ENCODE assay signal across 28 cellular contexts in the genomic region with DNA sequence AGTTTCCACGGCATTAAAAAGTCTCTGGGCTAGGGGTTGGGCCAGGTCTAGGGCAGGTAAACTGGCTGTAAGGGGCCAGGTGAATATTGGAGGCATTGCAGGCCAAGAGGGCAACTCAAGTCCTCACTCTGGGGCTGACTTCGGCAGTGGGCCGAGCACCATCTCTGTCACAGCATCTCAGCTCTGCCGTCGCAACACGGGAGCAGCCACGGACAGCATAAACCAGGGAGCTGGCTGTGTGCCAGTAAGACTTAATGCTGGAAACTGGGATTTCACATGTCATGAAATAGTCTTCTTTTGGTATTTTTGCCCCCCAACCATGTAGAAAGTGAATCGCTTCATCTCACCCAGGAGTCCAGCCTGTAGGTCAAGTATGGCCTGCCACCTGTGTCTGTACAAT.
"Had no signal": no experiment of that assay in that cellular context is flagged by ENCODE, and none has a peak within 500 bp of the region (broad histone marks: within the 10 kb centered on the region; RNA-seq: fewer than 3 reads in every experiment).

No MANE protein-coding gene starts in this region.

- H3K4me3 ChIP-seq: Peyer's patch, SJSA1 had no signal

- H3K27ac ChIP-seq: brain microvascular endothelial cell, KMS-11, Peyer's patch, SJSA1 had no signal

- H3K9me3 ChIP-seq: Peyer's patch, SJSA1, SK-N-SH had no signal

- DNase-seq: activated CD4-positive, alpha-beta T cell treated with anti-CD3 and anti-CD28 coated beads for 4 hours; activated CD4-positive, alpha-beta T cell treated with anti-CD3 and anti-CD28 coated beads, Interleukin-2, amount 50 U/mL, for 48 hours; activated CD8-positive, alpha-beta memory T cell treated with anti-CD3 and anti-CD28 coated beads for 24 hours; activated effector memory CD4-positive, alpha-beta T cell treated with Interleukin-2 at 50 U/mL for 16 hours; activated naive CD8-positive, alpha-beta T cell treated with anti-CD3 and anti-CD28 coated beads, Interleukin-2, amount 50 U/mL, for 24 hours; activated T-cell treated with anti-CD3 and anti-CD28 coated beads, Interleukin-2, amount 50 U/mL, for 48 hours; amniotic stem cell; brain microvascular endothelial cell; central memory CD4-positive, alpha-beta T cell; MM.1S; MV-4-11; NCI-H1092; NCI-H1436 treated with DMSO at 0.1 percent for 48 hours; NCI-H1694 treated with DMSO at 0.1 percent for 48 hours; NCI-H2029; NCI-H345; NCI-H524 treated with DMSO at 0.1 percent for 48 hours; PC-3; Peyer's patch; RPMI8226; SHP77 treated with DMSO at 0.1 percent for 48 hours; SK-N-SH had no signal

- ATAC-seq: activated CD4-positive, CD25-positive, alpha-beta regulatory T cell treated with anti-CD3 and anti-CD28 coated beads, Interleukin-2, amount 50 U/mL, for 24 hours; activated naive CD8-positive, alpha-beta T cell treated with anti-CD3 and anti-CD28 coated beads, Interleukin-2, amount 50 U/mL, for 24 hours; PC-3 had no signal

- H3K9me3 Mint-ChIP-seq: activated naive CD8-positive, alpha-beta T cell treated with anti-CD3 and anti-CD28 coated beads, Interleukin-2, amount 50 U/mL, for 24 hours; T-helper 2 cell treated with Interferon-gamma antibody and Interleukin-4, amounts not matched to agents 5 μg/mL and 100 μg/mL, for 36 hours had no signal

- H3K27me3 Mint-ChIP-seq: activated naive CD8-positive, alpha-beta T cell; activated naive CD8-positive, alpha-beta T cell treated with anti-CD3 and anti-CD28 coated beads, Interleukin-2, amount 50 U/mL, for 24 hours had no signal

- H3K4me3 Mint-ChIP-seq: activated naive CD8-positive, alpha-beta T cell; activated naive CD8-positive, alpha-beta T cell treated with anti-CD3 and anti-CD28 coated beads, Interleukin-2, amount 50 U/mL, for 24 hours; T-helper 1 cell treated with Interleukin-12 subunit alpha and Interleukin-12 subunit beta and Interleukin-4 antibody, amounts not matched to agents 30 μg/mL and 1 μg/mL, for 36 hours; T-helper 2 cell treated with Interferon-gamma antibody and Interleukin-4, amounts not matched to agents 5 μg/mL and 100 μg/mL, for 36 hours had no signal

- H3K27me3 ChIP-seq: brain microvascular endothelial cell, Peyer's patch, SJSA1 had no signal

- H3K4me1 ChIP-seq: Peyer's patch, SJSA1 had no signal

- H3K27ac Mint-ChIP-seq: activated naive CD8-positive, alpha-beta T cell; activated naive CD8-positive, alpha-beta T cell treated with anti-CD3 and anti-CD28 coated beads, Interleukin-2, amount 50 U/mL, for 24 hours; T-helper 2 cell treated with Interferon-gamma antibody and Interleukin-4, amounts not matched to agents 5 μg/mL and 100 μg/mL, for 36 hours had no signal
